ENCODE assay signal across 25 cellular contexts in genomic region chr1:37036667-37037053, GRCh38. TPM values are rescaled to one million over a fixed set of nuclear protein-coding genes. Genes with fewer than 3 reads are reported as not detected.
DNase-seq lines count a peak whose midpoint lies in the region; ATAC-seq and TF ChIP-seq lines count a peak whose summit lies in the region.
"Had no signal": no experiment of that assay in that cellular context is flagged by ENCODE, and none has a peak within 500 bp of the region (broad histone marks: within the 10 kb centered on the region; RNA-seq: fewer than 3 reads in every experiment).

No MANE protein-coding gene starts in this region.

- H4K91ac ChIP-seq in neuronal stem cell (ENCODE audit: low read depth, low read length, poor library complexity) = no peak overlapping the region

- H3K9ac ChIP-seq in endodermal cell (ENCODE audit: extremely low read depth, low read length, poor library complexity, severe bottlenecking) (no peak overlapping the region), neuronal stem cell (ENCODE audit: low read depth, low read length, poor library complexity) (no peak overlapping the region)

- peak overlapping the region; percentile 52 for H3K4me3 Mint-ChIP-seq in endodermal cell
- no peak overlapping the region for H3K4me3 Mint-ChIP-seq in stimulated activated memory B cell treated with anti-CD40 and anti-IgM and Interleukin-4, amounts not matched to agents 10 μg/mL and 1 μg/mL and 100 μg/mL, for 72 hours
- H3K4me3 Mint-ChIP-seq: activated CD4-positive, alpha-beta T cell treated with anti-CD3 and anti-CD28 coated beads for 36 hours; activated naive CD4-positive, alpha-beta T cell treated with anti-CD3 and anti-CD28 coated beads for 36 hours; dendritic cell treated with granulocyte-macrophage colony-stimulating factor and Interleukin-4, amounts not matched to agents 40 ng/mL and 50 ng/mL, for 4 days; stimulated activated effector memory CD8-positive, alpha-beta T cell treated with anti-CD3 and anti-CD28 coated beads, Interleukin-12 subunit alpha, Interleukin-12 subunit beta, amount 100 ng/mL, for 72 hours had no signal

- H3K27ac ChIP-seq in endodermal cell (ENCODE audit: low read depth, low read length) = no peak overlapping the region
- no peak overlapping the region for H3K27ac ChIP-seq in neuronal stem cell (replicated peaks; ENCODE audit: low read length)
- H3K27ac ChIP-seq: A549, C4-2B, pancreas, testis had no signal

- H4K8ac ChIP-seq in neuronal stem cell (ENCODE audit: low read depth, low read length) = peak overlapping the region; percentile 45

- peak overlapping the region; percentile 29 for H2BK15ac ChIP-seq in neuronal stem cell (ENCODE audit: low read length)

- H3K9me3 ChIP-seq in endodermal cell (ENCODE audit: control insufficient read depth, low read length) = no peaks in the 10 kb centered on the region
- H3K9me3 ChIP-seq in neuronal stem cell (replicated peaks in 1 of 2; ENCODE audit: control insufficient read depth in 2 of 2, insufficient read depth in 1 of 2, low read depth in 1 of 2, low read length in 2 of 2) = no peaks in the 10 kb centered on the region
- H3K9me3 ChIP-seq: A549, pancreas, sigmoid colon, testis had no signal

- H3K4ac ChIP-seq in neuronal stem cell (ENCODE audit: low read length) = no peak overlapping the region

- no peak overlapping the region for H2BK5ac ChIP-seq in neuronal stem cell (ENCODE audit: low read length)

- H2AFZ ChIP-seq in neuronal stem cell (ENCODE audit: low read length) = no peak overlapping the region

- no peak overlapping the region for H2AK5ac ChIP-seq in neuronal stem cell (ENCODE audit: low read depth, low read length)

- no peaks in the 10 kb centered on the region for H3K79me1 ChIP-seq in neuronal stem cell (ENCODE audit: low read depth, low read length)

- no peak for TF ChIP-seq CTCF in endodermal cell (conservative IDR thresholded peaks at IDR 0.05)

- H3K36me3 ChIP-seq in endodermal cell (ENCODE audit: control insufficient read depth, insufficient read depth, low read length) (no peaks in the 10 kb centered on the region), neuronal stem cell (replicated peaks in 1 of 2; ENCODE audit: control insufficient read depth in 2 of 2, insufficient read depth in 2 of 2, low read length in 2 of 2) (no peaks in the 10 kb centered on the region)
- H3K36me3 ChIP-seq: pancreas, sigmoid colon had no signal

- no peaks in the 10 kb centered on the region for H3K9me3 Mint-ChIP-seq in endodermal cell
- no peaks in the 10 kb centered on the region for H3K9me3 Mint-ChIP-seq in stimulated activated memory B cell treated with anti-CD40 and anti-IgM and Interleukin-4, amounts not matched to agents 10 μg/mL and 1 μg/mL and 100 μg/mL, for 72 hours
- H3K9me3 Mint-ChIP-seq: activated naive CD4-positive, alpha-beta T cell treated with anti-CD3 and anti-CD28 coated beads for 36 hours; dendritic cell treated with granulocyte-macrophage colony-stimulating factor and Interleukin-4, amounts not matched to agents 40 ng/mL and 50 ng/mL, for 4 days; stimulated activated effector memory CD8-positive, alpha-beta T cell treated with anti-CD3 and anti-CD28 coated beads, Interleukin-12 subunit alpha, Interleukin-12 subunit beta, amount 100 ng/mL, for 72 hours had no signal

- 36 to 44% methylated on average over 7 to 13 of the region's 13 CpGs for WGBS in endodermal cell (ENCODE audit: insufficient coverage in 1 of 2, insufficient read length in 1 of 2), 2 experiments
- no CpG with 5 or more reads among the region's 13 CpGs for WGBS in neuronal stem cell (ENCODE audit: extremely low coverage in 2 of 2, insufficient read length in 2 of 2, insufficient replicate concordance in 1 of 2), 2 donors

- peaks cover 85% of the 10 kb centered on the region for H3K27me3 Mint-ChIP-seq in endodermal cell (ENCODE audit: insufficient read depth)
- peaks cover 89% of the 10 kb centered on the region for H3K27me3 Mint-ChIP-seq in stimulated activated memory B cell treated with anti-CD40 and anti-IgM and Interleukin-4, amounts not matched to agents 10 μg/mL and 1 μg/mL and 100 μg/mL, for 72 hours

- no peak overlapping the region for H3K14ac ChIP-seq in neuronal stem cell (ENCODE audit: low read length)

- no peaks in the 10 kb centered on the region for H3K36me3 Mint-ChIP-seq in endodermal cell (ENCODE audit: low read depth)
- H3K36me3 Mint-ChIP-seq in stimulated activated memory B cell treated with anti-CD40 and anti-IgM and Interleukin-4, amounts not matched to agents 10 μg/mL and 1 μg/mL and 100 μg/mL, for 72 hours = no peaks in the 10 kb centered on the region
- H3K36me3 Mint-ChIP-seq: naive thymus-derived CD8-positive, alpha-beta T cell; stimulated activated effector memory CD8-positive, alpha-beta T cell treated with anti-CD3 and anti-CD28 coated beads, Interleukin-12 subunit alpha, Interleukin-12 subunit beta, amount 100 ng/mL, for 72 hours had no signal

- peaks cover 4% of the 10 kb centered on the region for H3K4me1 ChIP-seq in endodermal cell (ENCODE audit: control insufficient read depth, insufficient read depth, low read length)
- H3K4me1 ChIP-seq in neuronal stem cell (ENCODE audit: control insufficient read depth in 2 of 2, insufficient read depth in 1 of 2, low read depth in 1 of 2, low read length in 2 of 2) = peaks cover 0 to 56% of the 10 kb centered on the region in 2 donors
- H3K4me1 ChIP-seq: A549, pancreas had no signal

- H3K18ac ChIP-seq in neuronal stem cell (ENCODE audit: low read length) = peak overlapping the region; percentile 6

- H3K27me3 ChIP-seq in endodermal cell (ENCODE audit: control insufficient read depth, insufficient read depth, low read length, poor library complexity, severe bottlenecking) = peaks cover 69% of the 10 kb centered on the region
- peaks cover 26 to 89% (median 51%) of the 10 kb centered on the region in 3 experiments for H3K27me3 ChIP-seq in neuronal stem cell (ENCODE audit: control insufficient read depth in 3 of 3, insufficient read depth in 3 of 3, low read depth in 1 of 3, low read length in 3 of 3)
- H3K27me3 ChIP-seq: testis had no signal

- peak overlapping the region; percentile 14 for H3K23ac ChIP-seq in neuronal stem cell (ENCODE audit: low read depth, low read length, poor library complexity)

- H3K4me2 ChIP-seq in neuronal stem cell (ENCODE audit: insufficient read depth, low read length, poor library complexity, severe bottlenecking) = no peak overlapping the region
- H3K4me2 ChIP-seq: A549 had no signal

- H3K4me1 Mint-ChIP-seq in endodermal cell = peaks cover 26% of the 10 kb centered on the region
- H3K4me1 Mint-ChIP-seq in stimulated activated memory B cell treated with anti-CD40 and anti-IgM and Interleukin-4, amounts not matched to agents 10 μg/mL and 1 μg/mL and 100 μg/mL, for 72 hours = peaks cover 33% of the 10 kb centered on the region

- H3K4me3 ChIP-seq in endodermal cell (ENCODE audit: low read length) = no peak overlapping the region
- H3K4me3 ChIP-seq in neuronal stem cell (ENCODE audit: low read length in 2 of 2) = no peak overlapping the region
- H3K4me3 ChIP-seq: A549, pancreas, sigmoid colon, testis had no signal

- H2BK12ac ChIP-seq in neuronal stem cell (ENCODE audit: low read length) = peak overlapping the region; percentile 10

- peak; percentile 63 for DNase-seq in NCI-H2107 treated with DMSO at 0.1 percent for 48 hours (lab: John Stamatoyannopoulos, UW; ENCODE audit: unreplicated experiment)
- DNase-seq in NCI-H2107 (lab: John Stamatoyannopoulos, UW) = no peak
- DNase-seq in NCI-H1092 treated with DMSO at 0.1 percent for 48 hours (lab: John Stamatoyannopoulos, UW) = peak; percentile 73
- DNase-seq in endodermal cell = peak; percentile 71
- no peak for DNase-seq in neuronal stem cell (ENCODE audit: low spot score)
- DNase-seq: hippocampal formation; kidney glomerular epithelial cell; mesenchymal stem cell; naive thymus-derived CD8-positive, alpha-beta T cell; pancreas; sigmoid colon had no signal

- H3K27ac Mint-ChIP-seq in endodermal cell = no peak overlapping the region
- no peak overlapping the region for H3K27ac Mint-ChIP-seq in stimulated activated memory B cell treated with anti-CD40 and anti-IgM and Interleukin-4, amounts not matched to agents 10 μg/mL and 1 μg/mL and 100 μg/mL, for 72 hours
- H3K27ac Mint-ChIP-seq: activated CD4-positive, alpha-beta T cell treated with anti-CD3 and anti-CD28 coated beads for 36 hours; activated naive CD4-positive, alpha-beta T cell treated with anti-CD3 and anti-CD28 coated beads for 36 hours; dendritic cell treated with granulocyte-macrophage colony-stimulating factor and Interleukin-4, amounts not matched to agents 40 ng/mL and 50 ng/mL, for 4 days; stimulated activated effector memory CD8-positive, alpha-beta T cell treated with anti-CD3 and anti-CD28 coated beads, Interleukin-12 subunit alpha, Interleukin-12 subunit beta, amount 100 ng/mL, for 72 hours had no signal

- ATAC-seq in HG03439 (IDR thresholded peaks at IDR 0.05; ENCODE audit: unreplicated experiment) (no peak), esophagus mucosa (no peak)
- no peak for ATAC-seq in stimulated activated memory B cell treated with anti-CD40 and anti-IgM and Interleukin-4, amounts not matched to agents 10 μg/mL and 1 μg/mL and 100 μg/mL, for 72 hours
- ATAC-seq: HCT116; naive thymus-derived CD8-positive, alpha-beta T cell; pancreas had no signal

- no peak overlapping the region for H2BK120ac ChIP-seq in neuronal stem cell (ENCODE audit: low read depth, low read length)

RNA-seq across cellular contexts. Expression of gene GRIK3, which starts 2.3 kb away (rescaled TPM):
- 10 to 100 TPM; 13.4 to 32.4 TPM for total RNA-seq in endodermal cell
- 6.4 TPM for polyA plus RNA-seq in endodermal cell (2013, experiment 1 of 2)
- polyA plus RNA-seq in endodermal cell (2013, experiment 2 of 2) = 6.6 TPM
- 1.2 TPM for polyA plus RNA-seq in neuronal stem cell (2013, experiment 1 of 2)
- polyA plus RNA-seq in neuronal stem cell (2013, experiment 2 of 2) = 1.1 TPM
- total RNA-seq in esophagus mucosa = 0.04 TPM
- total RNA-seq: activated CD4-positive, alpha-beta T cell treated with anti-CD3 and anti-CD28 coated beads for 36 hours; activated CD8-positive, alpha-beta memory T cell treated with anti-CD3 and anti-CD28 coated beads for 36 hours; activated naive CD4-positive, alpha-beta T cell treated with anti-CD3 and anti-CD28 coated beads for 36 hours; endothelial cell of umbilical vein; MCF 10A; naive thymus-derived CD8-positive, alpha-beta T cell had no signal
- polyA plus RNA-seq: A549; endothelial cell of umbilical vein; naive thymus-derived CD8-positive, alpha-beta T cell had no signal

Comparison
In these comparisons a context has a peak if more than half of its experiments do, and no peak if none do; other contexts are left out.
1. DNase-seq: peak in NCI-H2107 treated with DMSO at 0.1 percent for 48 hours (single experiment), NCI-H1092 treated with DMSO at 0.1 percent for 48 hours (single experiment) and endodermal cell (single experiment); none in NCI-H2107 (single experiment) and neuronal stem cell (single experiment).
2. RNA of gene GRIK3, which starts 2.3 kb away (total RNA-seq): 13.4 to 32.4 TPM in endodermal cell; 0.04 TPM in esophagus mucosa (single experiment); every median in the first group is over 10 times any median in the second.